In genomic region chr17:57957886-57958285, GRCh38 we compare ENCODE assay signal across 15 cellular contexts.
"Had no signal": no experiment of that assay in that cellular context is flagged by ENCODE, and none has a peak within 500 bp of the region (broad histone marks: within the 10 kb centered on the region; RNA-seq: fewer than 3 reads in every experiment).

No MANE protein-coding gene starts in this region.

- H3K27ac Mint-ChIP-seq: activated CD4-positive, alpha-beta T cell treated with anti-CD3 and anti-CD28 coated beads for 36 hours; activated CD8-positive, alpha-beta T cell treated with anti-CD3 and anti-CD28 coated beads for 36 hours had no signal

- H3K4me3 Mint-ChIP-seq: activated CD4-positive, alpha-beta T cell treated with anti-CD3 and anti-CD28 coated beads for 36 hours; activated CD8-positive, alpha-beta T cell treated with anti-CD3 and anti-CD28 coated beads for 36 hours had no signal

- H3K9me3 Mint-ChIP-seq: activated CD8-positive, alpha-beta T cell treated with anti-CD3 and anti-CD28 coated beads for 36 hours; T-cell had no signal

- H3K36me3 ChIP-seq: adrenal gland, pancreas, stomach, thyroid gland, vagina had no signal

- H3K36me3 Mint-ChIP-seq: T-cell had no signal

- H3K4me3 ChIP-seq: adrenal gland, pancreas, stomach, thyroid gland, vagina had no signal

- H3K27me3 ChIP-seq: adrenal gland, pancreas, stomach, thyroid gland, vagina had no signal

- H3K27ac ChIP-seq: adrenal gland, pancreas, stomach, thyroid gland, vagina had no signal

- ATAC-seq: activated CD4-positive, alpha-beta T cell treated with anti-CD3 and anti-CD28 coated beads for 36 hours; activated CD8-positive, alpha-beta T cell treated with anti-CD3 and anti-CD28 coated beads for 36 hours; pancreas; T-cell had no signal

- DNase-seq: activated CD4-positive, alpha-beta T cell treated with anti-CD3 and anti-CD28 coated beads for 36 hours; activated CD8-positive, alpha-beta memory T cell treated with anti-CD3 and anti-CD28 coated beads, Interleukin-2, amount 50 U/mL, for 48 hours; activated CD8-positive, alpha-beta T cell treated with anti-CD3 and anti-CD28 coated beads for 36 hours; activated naive CD4-positive, alpha-beta T cell; caudate nucleus; erythroblast; mammary epithelial cell; pancreas; stimulated activated CD4-positive, alpha-beta T cell treated with anti-CD3 and anti-CD28 coated beads, Interleukin-4, amount 100 ng/mL, for 4 hours; T-cell; T1000; thyroid gland had no signal

- H3K9me3 ChIP-seq: adrenal gland, pancreas, stomach, thyroid gland, vagina had no signal
